16 cellular contexts compared by ENCODE assay signal in genomic region chr9:75033789-75034473, GRCh38. TPM values are rescaled to one million over a fixed set of nuclear protein-coding genes. Genes with fewer than 3 reads are reported as not detected.
DNase-seq lines count a peak whose midpoint lies in the region; ATAC-seq and TF ChIP-seq lines count a peak whose summit lies in the region.
"Had no signal": no experiment of that assay in that cellular context is flagged by ENCODE, and none has a peak within 500 bp of the region (broad histone marks: within the 10 kb centered on the region; RNA-seq: fewer than 3 reads in every experiment).

No MANE protein-coding gene starts in this region.

- H3K27me3 Mint-ChIP-seq in chondrocyte (ENCODE audit: low read depth) = peaks cover 14% of the 10 kb centered on the region

- no peak for TF ChIP-seq CTCF in chondrocyte (IDR thresholded peaks at IDR 0.05)

- H3K36me3 Mint-ChIP-seq in chondrocyte (ENCODE audit: low read depth) = no peaks in the 10 kb centered on the region

- ATAC-seq in GM18511 (IDR thresholded peaks at IDR 0.05; ENCODE audit: unreplicated experiment) = peak; percentile 96
- ATAC-seq in GM21447 (IDR thresholded peaks at IDR 0.05; ENCODE audit: unreplicated experiment) = peak; percentile 79
- ATAC-seq in HG03097 (IDR thresholded peaks at IDR 0.05; ENCODE audit: low FRiP score, unreplicated experiment) = peak; percentile 72

- no peak overlapping the region for H3K4me3 Mint-ChIP-seq in chondrocyte (ENCODE audit: unreplicated experiment)

- H3K27ac Mint-ChIP-seq in chondrocyte (ENCODE audit: unreplicated experiment) = no peak overlapping the region

- DNase-seq in foreskin melanocyte (peak; percentile 11), medulla oblongata (ENCODE audit: extremely low spot score) (no peak), NCI-H146 (lab: John Stamatoyannopoulos, UW) (no peak), chondrocyte (ENCODE audit: low spot score) (no peak)
- no peak for DNase-seq in stimulated activated CD4-positive, alpha-beta T cell treated with anti-CD3 and anti-CD28 coated beads, Interleukin-2, amount 100 ng/mL, for 24 hours
- DNase-seq: amygdala; effector CD4-positive, alpha-beta T cell; KG1; NCI-H187 treated with DMSO at 0.1 percent for 48 hours; NCI-H82; nucleus accumbens; SHP77; stimulated activated CD4-positive, alpha-beta T cell treated with anti-CD3 and anti-CD28 coated beads, Interleukin-15, amount 100 ng/mL, for 24 hours had no signal

- H3K9me3 Mint-ChIP-seq in chondrocyte (ENCODE audit: low read depth) = no peaks in the 10 kb centered on the region

- no peaks in the 10 kb centered on the region for H3K4me1 Mint-ChIP-seq in chondrocyte (ENCODE audit: low read depth)

RNA-seq across cellular contexts. Expression of gene CARNMT1, which starts 5.8 kb away (rescaled TPM):
- total RNA-seq in chondrocyte = 12.5 to 13.5 TPM (median 12.6 TPM) in 3 replicates

RNA-seq across cellular contexts. Expression of gene NMRK1, which starts 54.0 kb away (rescaled TPM):
- total RNA-seq in chondrocyte = 7.2 to 9.0 TPM (median 7.6 TPM) in 3 replicates

RNA-seq across cellular contexts. Expression of gene OSTF1, which starts 54.4 kb away (rescaled TPM):
- total RNA-seq in chondrocyte = 29.0 to 30.8 TPM (median 29.8 TPM) in 3 replicates
